8 cellular contexts compared by ENCODE assay signal in genomic region chr21:39384674-39385298, GRCh38. TPM values are rescaled to one million over a fixed set of nuclear protein-coding genes. Genes with fewer than 3 reads are reported as not detected.
A peak's percentile ranks its signal among the peaks of the same experiment; 100 is the strongest.
DNase-seq lines count a peak whose midpoint lies in the region; ATAC-seq and TF ChIP-seq lines count a peak whose summit lies in the region.
"Had no signal": no experiment of that assay in that cellular context is flagged by ENCODE, and none has a peak within 500 bp of the region (broad histone marks: within the 10 kb centered on the region; RNA-seq: fewer than 3 reads in every experiment).

No MANE protein-coding gene starts in this region.

- peaks cover 2% of the 10 kb centered on the region; the same call in 1 of the 2 replicates for H4K20me1 ChIP-seq in GM23338 (replicated peaks; ENCODE audit: insufficient read depth)
- no peaks in the 10 kb centered on the region for H4K20me1 ChIP-seq in PC-3 (ENCODE audit: low read length)

- H3K4me3 ChIP-seq in GM23338 = no peak overlapping the region
- no peak overlapping the region for H3K4me3 ChIP-seq in PC-3 (ENCODE audit: low read length)
- H3K4me3 ChIP-seq in dorsolateral prefrontal cortex = peak overlapping the region in 38 of 59 donors; percentile 4 to 69 (median 56)
- H3K4me3 ChIP-seq in gastrocnemius medialis = peak overlapping the region in 2 of 4 donors; percentile 49 to 53

- H3K4me3 Mint-ChIP-seq in GM23338 = no peak overlapping the region

- H3K27ac ChIP-seq in GM23338 (ENCODE audit: low read depth) = 0 out of 2 replicates have a peak overlapping the region, but pooled peaks have one; percentile 75
- H3K27ac ChIP-seq in PC-3 (ENCODE audit: low read length) = no peak overlapping the region
- peak overlapping the region in 46 of 59 donors; percentile 51 to 95 (median 88) for H3K27ac ChIP-seq in dorsolateral prefrontal cortex
- peak overlapping the region; percentile 64 to 86 (median 82) for H3K27ac ChIP-seq in gastrocnemius medialis

- H3K9me3 ChIP-seq in PC-3 (ENCODE audit: low read length) (no peaks in the 10 kb centered on the region), gastrocnemius medialis (no peaks in the 10 kb centered on the region)

- intact Hi-C loops in PC-3 (cut with micrococcal nuclease) (loop anchor here (10.0 kb wide), 2 partner anchors 200 to 250 kb away; partner anchors contain the start of gene PSMG1), dorsolateral prefrontal cortex (cut with DNase I) (loop anchor here (5.0 kb wide), 2 partner anchors 58 to 202 kb away; partner anchors contain the start of gene PSMG1 (in 2 of the 2)), gastrocnemius medialis (cut with DNase I; ENCODE audit: low total_unique reads) (loop anchor here (5.0 kb wide), 1 partner anchor 202 kb away; the partner anchor contains the start of gene PSMG1)

- H3K27me3 ChIP-seq in GM23338 (ENCODE audit: insufficient read depth) = no peaks in the 10 kb centered on the region
- no peaks in the 10 kb centered on the region for H3K27me3 ChIP-seq in PC-3 (ENCODE audit: low read length)
- H3K27me3 ChIP-seq in dorsolateral prefrontal cortex = no peaks in the 10 kb centered on the region
- no peaks in the 10 kb centered on the region for H3K27me3 ChIP-seq in gastrocnemius medialis

- no peaks in the 10 kb centered on the region; the same call in 2 of the 3 replicates for H3K36me3 Mint-ChIP-seq in GM23338 (ENCODE audit: low read depth)

- CTCF ChIA-PET in PC-3 (lab: Charles Lee) = no interaction called here

- no peak overlapping the region for H3K27ac Mint-ChIP-seq in GM23338

- in situ Hi-C loops in gastrocnemius medialis (cut with MboI; ENCODE audit: low sequenced_read_pairs in 4 of 4) = loop anchor here (5.0 to 25.0 kb wide), 5 partner anchors 32 to 197 kb away; partner anchors contain the start of genes BRWD1 (in 2 of the 4) and PSMG1 (in 2 of the 4)

- H3K4me2 ChIP-seq in GM23338 = no peak overlapping the region
- no peak overlapping the region for H3K4me2 ChIP-seq in PC-3 (ENCODE audit: low read length)

- peaks cover 13% of the 10 kb centered on the region for H3K4me1 ChIP-seq in GM23338 (ENCODE audit: insufficient read depth)
- peaks cover 16% of the 10 kb centered on the region for H3K4me1 ChIP-seq in PC-3 (ENCODE audit: insufficient read depth, low read length)
- H3K4me1 ChIP-seq in gastrocnemius medialis = peaks cover 23 to 35% of the 10 kb centered on the region in 2 donors

- TF ChIP-seq POLR2A in gastrocnemius medialis (IDR thresholded peaks at IDR 0.05) = no peak

- H3K27me3 Mint-ChIP-seq in GM23338 (ENCODE audit: insufficient read depth, low read depth, poor library complexity) = peaks cover 24% of the 10 kb centered on the region

- POLR2A ChIA-PET in PC-3 (lab: Charles Lee; ENCODE audit: unreplicated experiment) = no interaction called here

- no TSS peak for BruUV-seq in PC-3 (replicated peaks; lab: Mats Ljungman, UMichigan)

- H3K9me2 ChIP-seq in GM23338 (ENCODE audit: insufficient read depth) = no peaks in the 10 kb centered on the region
- no peaks in the 10 kb centered on the region for H3K9me2 ChIP-seq in PC-3 (replicated peaks; ENCODE audit: low read length)

- H2AFZ ChIP-seq in GM23338 (no peak overlapping the region), PC-3 (ENCODE audit: low read length) (no peak overlapping the region)

- H3K4me1 Mint-ChIP-seq in GM23338 = peaks cover 40% of the 10 kb centered on the region

- no peak for TF ChIP-seq CTCF in GM23338 (conservative IDR thresholded peaks at IDR 0.05; ENCODE audit: low read depth in 2 of 2)
- TF ChIP-seq CTCF in PC-3 (conservative IDR thresholded peaks at IDR 0.05; ENCODE audit: low read depth, low read length) = no peak
- TF ChIP-seq CTCF in dorsolateral prefrontal cortex (IDR thresholded peaks at IDR 0.05 in 54 of 56, conservative IDR thresholded peaks at IDR 0.05 in 2 of 56; ENCODE audit: low read depth in 1 of 56, partially characterized antibody in 56 of 56) = no peak
- no peak for TF ChIP-seq CTCF in gastrocnemius medialis (IDR thresholded peaks at IDR 0.05 in 4 of 5, conservative IDR thresholded peaks at IDR 0.05 in 1 of 5)

- no peak for DNase-seq in GM23338 (ENCODE audit: low spot score)
- peak; percentile 55 for DNase-seq in PC-3
- no peak for DNase-seq in dorsolateral prefrontal cortex
- no peak for DNase-seq in gastrocnemius medialis
- no peak for DNase-seq in Ammon's horn (ENCODE audit: low spot score)
- DNase-seq: foreskin melanocyte had no signal

- H3F3A ChIP-seq in GM23338 (replicated peaks; ENCODE audit: low read depth) = peaks cover 21% of the 10 kb centered on the region
- H3F3A ChIP-seq in PC-3 (ENCODE audit: low read length, unreplicated experiment) = no peaks in the 10 kb centered on the region

- H3K36me3 ChIP-seq in GM23338 (ENCODE audit: insufficient read depth) (no peaks in the 10 kb centered on the region), PC-3 (ENCODE audit: low read depth, low read length) (no peaks in the 10 kb centered on the region), gastrocnemius medialis (no peaks in the 10 kb centered on the region)

- no peak overlapping the region for H3K9ac ChIP-seq in PC-3 (ENCODE audit: low read length)

- ATAC-seq in GM23338 (no peak), PC-3 (no peak), gastrocnemius medialis (no peak), HG03469 (IDR thresholded peaks at IDR 0.05; ENCODE audit: unreplicated experiment) (no peak), HG03095 (IDR thresholded peaks at IDR 0.05; ENCODE audit: unreplicated experiment) (no peak)

- peaks cover 25% of the 10 kb centered on the region for H3K79me2 ChIP-seq in GM23338 (replicated peaks; ENCODE audit: insufficient read depth)
- peaks cover 30% of the 10 kb centered on the region for H3K79me2 ChIP-seq in PC-3 (ENCODE audit: low read length)

- no peaks in the 10 kb centered on the region for H3K9me3 Mint-ChIP-seq in GM23338

TF ChIP-seq in GM23338, 12 proteins besides CTCF, POLR2A, EP300 and RAD21:
- TF ChIP-seq POLR2AphosphoS5 (IDR thresholded peaks at IDR 0.05; ENCODE audit: low read depth) (no peak), ZNF114 (CRISPR knock-in tag; IDR thresholded peaks at IDR 0.05) (no peak), EZH2 (IDR thresholded peaks at IDR 0.05; ENCODE audit: low read depth, unreplicated experiment) (no peak)
- TF ChIP-seq, protein P1, sequence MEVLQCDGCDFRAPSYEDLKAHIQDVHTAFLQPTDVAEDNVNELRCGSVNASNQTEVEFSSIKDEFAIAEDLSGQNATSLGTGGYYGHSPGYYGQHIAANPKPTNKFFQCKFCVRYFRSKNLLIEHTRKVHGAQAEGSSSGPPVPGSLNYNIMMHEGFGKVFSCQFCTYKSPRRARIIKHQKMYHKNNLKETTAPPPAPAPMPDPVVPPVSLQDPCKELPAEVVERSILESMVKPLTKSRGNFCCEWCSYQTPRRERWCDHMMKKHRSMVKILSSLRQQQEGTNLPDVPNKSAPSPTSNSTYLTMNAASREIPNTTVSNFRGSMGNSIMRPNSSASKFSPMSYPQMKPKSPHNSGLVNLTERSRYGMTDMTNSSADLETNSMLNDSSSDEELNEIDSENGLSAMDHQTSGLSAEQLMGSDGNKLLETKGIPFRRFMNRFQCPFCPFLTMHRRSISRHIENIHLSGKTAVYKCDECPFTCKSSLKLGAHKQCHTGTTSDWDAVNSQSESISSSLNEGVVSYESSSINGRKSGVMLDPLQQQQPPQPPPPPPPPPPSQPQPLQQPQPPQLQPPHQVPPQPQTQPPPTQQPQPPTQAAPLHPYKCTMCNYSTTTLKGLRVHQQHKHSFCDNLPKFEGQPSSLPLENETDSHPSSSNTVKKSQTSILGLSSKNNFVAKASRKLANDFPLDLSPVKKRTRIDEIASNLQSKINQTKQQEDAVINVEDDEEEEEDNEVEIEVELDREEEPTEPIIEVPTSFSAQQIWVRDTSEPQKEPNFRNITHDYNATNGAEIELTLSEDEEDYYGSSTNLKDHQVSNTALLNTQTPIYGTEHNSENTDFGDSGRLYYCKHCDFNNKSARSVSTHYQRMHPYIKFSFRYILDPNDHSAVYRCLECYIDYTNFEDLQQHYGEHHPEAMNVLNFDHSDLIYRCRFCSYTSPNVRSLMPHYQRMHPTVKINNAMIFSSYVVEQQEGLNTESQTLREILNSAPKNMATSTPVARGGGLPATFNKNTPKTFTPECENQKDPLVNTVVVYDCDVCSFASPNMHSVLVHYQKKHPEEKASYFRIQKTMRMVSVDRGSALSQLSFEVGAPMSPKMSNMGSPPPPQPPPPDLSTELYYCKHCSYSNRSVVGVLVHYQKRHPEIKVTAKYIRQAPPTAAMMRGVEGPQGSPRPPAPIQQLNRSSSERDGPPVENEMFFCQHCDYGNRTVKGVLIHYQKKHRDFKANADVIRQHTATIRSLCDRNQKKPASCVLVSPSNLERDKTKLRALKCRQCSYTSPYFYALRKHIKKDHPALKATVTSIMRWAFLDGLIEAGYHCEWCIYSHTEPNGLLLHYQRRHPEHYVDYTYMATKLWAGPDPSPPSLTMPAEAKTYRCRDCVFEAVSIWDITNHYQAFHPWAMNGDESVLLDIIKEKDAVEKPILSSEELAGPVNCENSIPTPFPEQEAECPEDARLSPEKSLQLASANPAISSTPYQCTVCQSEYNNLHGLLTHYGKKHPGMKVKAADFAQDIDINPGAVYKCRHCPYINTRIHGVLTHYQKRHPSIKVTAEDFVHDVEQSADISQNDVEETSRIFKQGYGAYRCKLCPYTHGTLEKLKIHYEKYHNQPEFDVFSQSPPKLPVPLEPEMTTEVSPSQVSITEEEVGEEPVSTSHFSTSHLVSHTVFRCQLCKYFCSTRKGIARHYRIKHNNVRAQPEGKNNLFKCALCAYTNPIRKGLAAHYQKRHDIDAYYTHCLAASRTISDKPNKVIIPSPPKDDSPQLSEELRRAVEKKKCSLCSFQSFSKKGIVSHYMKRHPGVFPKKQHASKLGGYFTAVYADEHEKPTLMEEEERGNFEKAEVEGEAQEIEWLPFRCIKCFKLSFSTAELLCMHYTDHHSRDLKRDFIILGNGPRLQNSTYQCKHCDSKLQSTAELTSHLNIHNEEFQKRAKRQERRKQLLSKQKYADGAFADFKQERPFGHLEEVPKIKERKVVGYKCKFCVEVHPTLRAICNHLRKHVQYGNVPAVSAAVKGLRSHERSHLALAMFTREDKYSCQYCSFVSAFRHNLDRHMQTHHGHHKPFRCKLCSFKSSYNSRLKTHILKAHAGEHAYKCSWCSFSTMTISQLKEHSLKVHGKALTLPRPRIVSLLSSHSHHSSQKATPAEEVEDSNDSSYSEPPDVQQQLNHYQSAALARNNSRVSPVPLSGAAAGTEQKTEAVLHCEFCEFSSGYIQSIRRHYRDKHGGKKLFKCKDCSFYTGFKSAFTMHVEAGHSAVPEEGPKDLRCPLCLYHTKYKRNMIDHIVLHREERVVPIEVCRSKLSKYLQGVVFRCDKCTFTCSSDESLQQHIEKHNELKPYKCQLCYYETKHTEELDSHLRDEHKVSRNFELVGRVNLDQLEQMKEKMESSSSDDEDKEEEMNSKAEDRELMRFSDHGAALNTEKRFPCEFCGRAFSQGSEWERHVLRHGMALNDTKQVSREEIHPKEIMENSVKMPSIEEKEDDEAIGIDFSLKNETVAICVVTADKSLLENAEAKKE (CRISPR knock-in tag; IDR thresholded peaks at IDR 0.05) = no peak

RNA-seq across cellular contexts. Expression of gene HMGN1, which starts 35.9 kb away (rescaled TPM):
- total RNA-seq in GM23338 (2014; rRNA removed; shearing (Covaris generic)) = 403 and 462 TPM in 2 replicates
- polyA plus RNA-seq in GM23338 (2016; fragmentation: Nextera tagmentation; extraction: Ambion mirVana) = 800 and 889 TPM in 2 replicates
- 335 and 338 TPM in 2 replicates for total RNA-seq in PC-3 (2014; rRNA removed)
- total RNA-seq in dorsolateral prefrontal cortex = 100 to 1,000 TPM in 15 of 120 experiments, 10 to 100 TPM in 105; 46.0 to 116 (median 78.8) TPM
- total RNA-seq in gastrocnemius medialis = 10 to 100 TPM in 1 of 4 donors, 1 to 10 TPM in 3; 7.6 to 16.2 (median 9.1) TPM

Comparison
In these comparisons a context has a peak if more than half of its experiments do, and no peak if none do; other contexts are left out.
1. H3K4me3 ChIP-seq: peak in dorsolateral prefrontal cortex (38 of 59); none in GM23338 (single experiment) and PC-3 (single experiment).